ENCODE assay signal across 12 cellular contexts in genomic region chr9:134294228-134295071, GRCh38. TPM values are rescaled to one million over a fixed set of nuclear protein-coding genes. Genes with fewer than 3 reads are reported as not detected.
A peak's percentile ranks its signal among the peaks of the same experiment; 100 is the strongest.
DNase-seq lines count a peak whose midpoint lies in the region; ATAC-seq, FAIRE-seq and TF ChIP-seq lines count a peak whose summit lies in the region.
"Had no signal": no experiment of that assay in that cellular context is flagged by ENCODE, and none has a peak within 500 bp of the region (broad histone marks: within the 10 kb centered on the region; RNA-seq: fewer than 3 reads in every experiment).

No MANE protein-coding gene starts in this region.

- H3K36me3 ChIP-seq in hepatocyte (replicated peaks; ENCODE audit: insufficient read depth, low read depth), result no peaks in the 10 kb centered on the region

- no peaks in the 10 kb centered on the region for H3K9me2 ChIP-seq in hepatocyte (replicated peaks; ENCODE audit: insufficient read depth)

- H3K36me3 Mint-ChIP-seq in activated CD4-positive, alpha-beta memory T cell treated with anti-CD3 and anti-CD28 coated beads, Interleukin-2, amount 10 ng/mL, durations not matched to agents 7 days and 5 days (ENCODE audit: low read depth), result no peaks in the 10 kb centered on the region
- no peaks in the 10 kb centered on the region for H3K36me3 Mint-ChIP-seq in activated T-cell treated with anti-CD3 and anti-CD28 coated beads, Interleukin-2, amount 50 U/mL, for 72 hours (ENCODE audit: insufficient read depth in 2 of 2)

- H2AFZ ChIP-seq in hepatocyte, result no peak overlapping the region

- no peak for ATAC-seq in GM21576 (IDR thresholded peaks at IDR 0.05; ENCODE audit: unreplicated experiment)
- ATAC-seq in activated T-cell treated with anti-CD3 and anti-CD28 coated beads, Interleukin-2, amount 50 U/mL, for 72 hours (replicated peaks in 1 of 2), result no peak

- no peak overlapping the region for H3K4me3 Mint-ChIP-seq in activated CD4-positive, alpha-beta memory T cell treated with anti-CD3 and anti-CD28 coated beads, Interleukin-2, amount 10 ng/mL, durations not matched to agents 7 days and 5 days
- H3K4me3 Mint-ChIP-seq in activated T-cell treated with anti-CD3 and anti-CD28 coated beads, Interleukin-2, amount 50 U/mL, for 72 hours, result no peak overlapping the region

- no peak for FAIRE-seq in GM19239 (lab: Jason Lieb, UNC)

- WGBS in hepatocyte (ENCODE audit: low lambda C conversion rate, missing lambda C conversion rate), result 80% methylated on average over 41 of the region's 43 CpGs

- no peaks in the 10 kb centered on the region for H4K20me1 ChIP-seq in hepatocyte (ENCODE audit: insufficient read depth, poor library complexity, severe bottlenecking)

- peaks cover 9% of the 10 kb centered on the region for H3K27me3 Mint-ChIP-seq in activated CD4-positive, alpha-beta memory T cell treated with anti-CD3 and anti-CD28 coated beads, Interleukin-2, amount 10 ng/mL, durations not matched to agents 7 days and 5 days
- no peaks in the 10 kb centered on the region for H3K27me3 Mint-ChIP-seq in activated T-cell treated with anti-CD3 and anti-CD28 coated beads, Interleukin-2, amount 50 U/mL, for 72 hours (ENCODE audit: low read depth)

- no peaks in the 10 kb centered on the region for H3K4me1 Mint-ChIP-seq in activated CD4-positive, alpha-beta memory T cell treated with anti-CD3 and anti-CD28 coated beads, Interleukin-2, amount 10 ng/mL, durations not matched to agents 7 days and 5 days
- H3K4me1 Mint-ChIP-seq in activated T-cell treated with anti-CD3 and anti-CD28 coated beads, Interleukin-2, amount 50 U/mL, for 72 hours (ENCODE audit: low read depth), result no peaks in the 10 kb centered on the region

- H3K4me3 ChIP-seq in hepatocyte (no peak overlapping the region), skin epidermis (peak overlapping the region in 3 of 7 experiments; percentile 0 to 14 (median 8))

- peak overlapping the region; percentile 80 for H3K27ac ChIP-seq in hepatocyte
- H3K27ac ChIP-seq in skin epidermis, result peak overlapping the region in 14 of 21 experiments; percentile 4 to 79 (median 53)

- H3K4me1 ChIP-seq in hepatocyte (ENCODE audit: insufficient read depth), result peaks cover 17% of the 10 kb centered on the region

- H3K9me3 ChIP-seq in hepatocyte (ENCODE audit: low read depth), result no peaks in the 10 kb centered on the region

- H3K27ac Mint-ChIP-seq in activated CD4-positive, alpha-beta memory T cell treated with anti-CD3 and anti-CD28 coated beads, Interleukin-2, amount 10 ng/mL, durations not matched to agents 7 days and 5 days, result no peak overlapping the region
- no peak overlapping the region for H3K27ac Mint-ChIP-seq in activated T-cell treated with anti-CD3 and anti-CD28 coated beads, Interleukin-2, amount 50 U/mL, for 72 hours

- DNase-seq in GM04503 (ENCODE audit: low read depth), result peak; percentile 2
- DNase-seq in astrocyte of the hippocampus (ENCODE audit: low read depth, low spot score), result peak; percentile 25
- DNase-seq in hepatocyte (ENCODE audit: low spot score), result no peak
- DNase-seq in activated CD4-positive, alpha-beta memory T cell treated with anti-CD3 and anti-CD28 coated beads, Interleukin-2, amount 10 ng/mL, durations not matched to agents 7 days and 5 days, result no peak
- no peak for DNase-seq in activated T-cell treated with anti-CD3 and anti-CD28 coated beads, Interleukin-2, amount 50 U/mL, for 72 hours
- DNase-seq in GM19239 (ENCODE audit: insufficient read length, low spot score), result no peak
- DNase-seq: cortex of kidney, DMS79, kidney glomerular epithelial cell, T-helper 9 cell had no signal

- POLR2A ChIA-PET in activated CD4-positive, alpha-beta memory T cell treated with anti-CD3 and anti-CD28 coated beads, Interleukin-2, amount 10 ng/mL, durations not matched to agents 7 days and 5 days (lab: Charles Lee), result no interaction called here

- H3K27me3 ChIP-seq in hepatocyte, result no peaks in the 10 kb centered on the region

- peak overlapping the region; percentile 48 for H3K4me2 ChIP-seq in hepatocyte

- H3K9me3 Mint-ChIP-seq in activated CD4-positive, alpha-beta memory T cell treated with anti-CD3 and anti-CD28 coated beads, Interleukin-2, amount 10 ng/mL, durations not matched to agents 7 days and 5 days, result no peaks in the 10 kb centered on the region
- no peaks in the 10 kb centered on the region for H3K9me3 Mint-ChIP-seq in activated T-cell treated with anti-CD3 and anti-CD28 coated beads, Interleukin-2, amount 50 U/mL, for 72 hours

- no peaks in the 10 kb centered on the region for H3K79me2 ChIP-seq in hepatocyte

- CTCF ChIA-PET in activated CD4-positive, alpha-beta memory T cell treated with anti-CD3 and anti-CD28 coated beads, Interleukin-2, amount 10 ng/mL, durations not matched to agents 7 days and 5 days (lab: Charles Lee), result interaction anchor here (1.0 kb wide), 1 partner anchor 149 kb away, joined by 3 read pairs; no protein-coding TSS in a partner anchor

- TF ChIP-seq CTCF in hepatocyte (IDR thresholded peaks at IDR 0.05; ENCODE audit: poor library complexity), result no peak

RNA-seq across cellular contexts. Expression of gene RXRA, which starts 31.8 kb away (rescaled TPM):
- total RNA-seq in hepatocyte, result 32.5 and 35.9 TPM in 2 replicates
- polyA plus RNA-seq in hepatocyte, result 34.3 and 41.6 TPM in 2 replicates
- 1 to 10 TPM; 7.0 to 7.8 TPM for total RNA-seq in activated CD4-positive, alpha-beta memory T cell treated with anti-CD3 and anti-CD28 coated beads, Interleukin-2, amount 10 ng/mL, durations not matched to agents 7 days and 5 days
- total RNA-seq in activated T-cell treated with anti-CD3 and anti-CD28 coated beads, Interleukin-2, amount 50 U/mL, for 72 hours, result 10 to 100 TPM in 1 of 2 donors, 1 to 10 TPM in 1; 4.9 to 12.4 TPM

Comparison
In these comparisons a context has a peak if more than half of its experiments do, and no peak if none do; other contexts are left out.
1. DNase-seq: peak in GM04503 (single experiment) and astrocyte of the hippocampus (single experiment); none in hepatocyte (single experiment), activated CD4-positive, alpha-beta memory T cell treated with anti-CD3 and anti-CD28 coated beads, Interleukin-2, amount 10 ng/mL, durations not matched to agents 7 days and 5 days (single experiment), activated T-cell treated with anti-CD3 and anti-CD28 coated beads, Interleukin-2, amount 50 U/mL, for 72 hours (0 of 2) and GM19239 (single experiment).